ENCODE assay signal across 14 cellular contexts in the genomic region with DNA sequence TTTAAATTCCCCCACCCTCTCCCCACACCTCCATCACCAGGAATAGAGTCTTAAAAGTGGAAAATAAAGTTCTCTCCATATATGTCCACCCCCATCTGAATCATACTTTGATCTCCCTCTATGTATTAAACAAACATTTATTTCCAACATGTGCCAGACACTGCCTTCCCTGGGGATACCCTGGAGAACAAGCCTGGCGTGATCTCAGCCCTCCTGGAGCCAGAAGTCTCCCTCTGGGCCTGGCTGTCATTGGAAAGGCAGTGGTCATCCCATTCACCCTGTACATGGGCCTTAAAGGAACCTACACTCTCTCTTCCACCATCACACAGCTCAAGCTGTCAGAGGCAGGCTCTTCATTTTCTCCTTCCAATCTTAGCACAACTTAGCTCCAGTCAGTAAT.
"Had no signal": no experiment of that assay in that cellular context is flagged by ENCODE, and none has a peak within 500 bp of the region (broad histone marks: within the 10 kb centered on the region; RNA-seq: fewer than 3 reads in every experiment).

No MANE protein-coding gene starts in this region.

- H3K27me3 ChIP-seq: colonic mucosa, stomach, vagina had no signal

- ATAC-seq: left lobe of liver, sciatic nerve had no signal

- H3K9me3 ChIP-seq: colonic mucosa, stomach, vagina had no signal

- H3K27ac Mint-ChIP-seq: activated CD4-positive, alpha-beta memory T cell treated with anti-CD3 and anti-CD28 coated beads for 36 hours had no signal

- H3K4me3 ChIP-seq: cardiac muscle cell, colonic mucosa, stomach, vagina had no signal

- H3K4me1 ChIP-seq: colonic mucosa, stomach, vagina had no signal

- H3K4me3 Mint-ChIP-seq: activated CD4-positive, alpha-beta memory T cell treated with anti-CD3 and anti-CD28 coated beads for 36 hours had no signal

- H3K36me3 ChIP-seq: cardiac muscle cell, colonic mucosa, stomach, vagina had no signal

- H3K36me3 Mint-ChIP-seq: activated CD4-positive, alpha-beta memory T cell treated with anti-CD3 and anti-CD28 coated beads for 36 hours had no signal

- DNase-seq: activated CD4-positive, alpha-beta memory T cell treated with anti-CD3 and anti-CD28 coated beads for 36 hours; activated CD8-positive, alpha-beta memory T cell treated with anti-CD3 and anti-CD28 coated beads, Interleukin-2, amount 50 U/mL, for 4 hours; aorta; colonic mucosa; foreskin melanocyte; mesendoderm; stimulated activated CD4-positive, alpha-beta T cell treated with anti-CD3 and anti-CD28 coated beads, Interleukin-4, amount 100 ng/mL, for 1 hour; stomach had no signal

- H3K9me3 Mint-ChIP-seq: activated CD4-positive, alpha-beta memory T cell treated with anti-CD3 and anti-CD28 coated beads for 36 hours had no signal

- H3K27ac ChIP-seq: cardiac muscle cell, colonic mucosa, stomach, vagina, VCaP had no signal

- FAIRE-seq: endothelial cell of umbilical vein had no signal
